In genomic region chr6:159824690-159825089, GRCh38 we compare ENCODE assay signal across 10 cellular contexts. TPM values are rescaled to one million over a fixed set of nuclear protein-coding genes. Genes with fewer than 3 reads are reported as not detected.
DNase-seq lines count a peak whose midpoint lies in the region; ATAC-seq, FAIRE-seq and TF ChIP-seq lines count a peak whose summit lies in the region.
"Not testable (repeated sequence)": the region's sequence is repeated elsewhere in the genome, so short reads cannot be mapped to it uniquely, and the experiment has no call there.
"Had no signal": no experiment of that assay in that cellular context is flagged by ENCODE, and none has a peak within 500 bp of the region (broad histone marks: within the 10 kb centered on the region; RNA-seq: fewer than 3 reads in every experiment).

No MANE protein-coding gene starts in this region.

- DNase-seq in K562 (ENCODE audit: extremely low read depth in 1 of 4, low spot score in 3 of 4); HepG2 (ENCODE audit: low spot score): not testable (repeated sequence)
- DNase-seq in lower lobe of right lung (peak; percentile 4), mesenteric fat pad (ENCODE audit: low spot score) (peak; percentile 39)

- not testable (repeated sequence) for BruUV-seq in K562 (replicated peaks; lab: Mats Ljungman, UMichigan); HepG2 (replicated peaks; lab: Mats Ljungman, UMichigan)

- not testable (repeated sequence) for H4K20me1 ChIP-seq in K562 (replicated peaks; ENCODE audit: control insufficient read depth, insufficient read depth, low read length); HepG2 (ENCODE audit: insufficient read depth, low read length)

- H3K4me3 ChIP-seq in K562; HepG2 (replicated peaks in 1 of 3; ENCODE audit: insufficient read depth in 1 of 3, low read depth in 2 of 3, low read length in 3 of 3); lower lobe of right lung: not testable (repeated sequence)

- TF ChIP-seq POLR2A in K562 (conservative IDR thresholded peaks at IDR 0.05); HepG2 (IDR thresholded peaks at IDR 0.05; ENCODE audit: insufficient read depth in 1 of 2, low read depth in 2 of 2, low read length in 2 of 2): not testable (repeated sequence)

- not testable (repeated sequence) for H3K9ac ChIP-seq in K562 (ENCODE audit: insufficient read depth in 1 of 2, low read depth in 2 of 2, low read length in 2 of 2); HepG2 (ENCODE audit: insufficient read depth, low read depth, low read length)

- H3K36me3 ChIP-seq in K562 (ENCODE audit: control insufficient read depth, insufficient read depth, low read length); HepG2 (replicated peaks in 1 of 2; ENCODE audit: control insufficient read depth in 1 of 2, insufficient read depth in 2 of 2, low read length in 2 of 2); lower lobe of right lung: not testable (repeated sequence)

- not testable (repeated sequence) for TF ChIP-seq EP300 in K562 (IDR thresholded peaks at IDR 0.05; ENCODE audit: low read length); HepG2 (IDR thresholded peaks at IDR 0.05; ENCODE audit: low read depth in 2 of 2, low read length in 2 of 2); HepG2 (CRISPR knock-in tag; IDR thresholded peaks at IDR 0.05; ENCODE audit: borderline replicate concordance)

- H3K79me2 ChIP-seq in K562 (ENCODE audit: control insufficient read depth, insufficient read depth, low read length); HepG2 (ENCODE audit: insufficient read depth, low read length): not testable (repeated sequence)

- POLR2A ChIA-PET in K562 (lab: Yijun Ruan, JAX); HepG2 (lab: Yijun Ruan, JAX): not testable (repeated sequence)

- not testable (repeated sequence) for ATAC-seq in K562, HepG2, lower lobe of right lung

- in situ Hi-C loops in K562 (cut with MboI); HepG2 (cut with HindIII; ENCODE audit: extremely low pct_ligation_motif_present, low pct_unique_long_range_greater_than_20kb): not testable (repeated sequence)

- H2AFZ ChIP-seq in K562 (ENCODE audit: low read depth, low read length); HepG2 (ENCODE audit: low read length): not testable (repeated sequence)

- 5% methylated on average over 9 of the region's 9 CpGs for WGBS in K562 (ENCODE audit: insufficient coverage, low coverage, missing lambda C conversion rate)
- 64% methylated on average over 9 of the region's 9 CpGs for WGBS in HepG2 (ENCODE audit: low lambda C conversion rate)

- H3K27me3 ChIP-seq in K562 (ENCODE audit: control insufficient read depth in 2 of 2, insufficient read depth in 2 of 2, low read length in 2 of 2) (peaks cover 79% of the 10 kb centered on the region in 2 experiments), HepG2 (ENCODE audit: control insufficient read depth in 1 of 2, insufficient read depth in 2 of 2, low read length in 2 of 2) (peaks cover 11 to 63% of the 10 kb centered on the region in 2 experiments)
- H3K27me3 ChIP-seq in lower lobe of right lung (ENCODE audit: low read depth): not testable (repeated sequence)

- H3K4me1 ChIP-seq in K562 (replicated peaks in 1 of 2; ENCODE audit: control insufficient read depth in 2 of 2, insufficient read depth in 2 of 2, low read length in 2 of 2); lower lobe of right lung: not testable (repeated sequence)
- peaks cover 24% of the 10 kb centered on the region for H3K4me1 ChIP-seq in HepG2 (ENCODE audit: insufficient read depth, low read length)

- intact Hi-C loops in K562 (cut with micrococcal nuclease); HepG2 (cut with micrococcal nuclease; ENCODE audit: unreplicated experiment); lower lobe of right lung (cut with DNase I): not testable (repeated sequence)

- CTCF ChIA-PET in K562 (lab: Yijun Ruan, JAX; ENCODE audit: low intra/inter-chr PET ratio): interaction anchor here (0.7 kb wide), 1 partner anchor 21 kb away, joined by 3 read pairs; no protein-coding TSS in a partner anchor
- CTCF ChIA-PET in HepG2 (lab: Yijun Ruan, JAX; ENCODE audit: low intra/inter-chr PET ratio, low total read pairs): not testable (repeated sequence)

- H3K4me2 ChIP-seq in K562 (ENCODE audit: insufficient read depth, low read length); HepG2 (ENCODE audit: low read depth, low read length): not testable (repeated sequence)

- TF ChIP-seq CTCF in K562 (IDR thresholded peaks at IDR 0.05 in 2 of 3, conservative IDR thresholded peaks at IDR 0.05 in 1 of 3; ENCODE audit: insufficient read depth in 2 of 3, low read depth in 1 of 3, low read length in 3 of 3); HepG2 (CRISPR knock-in tag; IDR thresholded peaks at IDR 0.05); lower lobe of right lung (IDR thresholded peaks at IDR 0.05): not testable (repeated sequence)

- not testable (repeated sequence) for TF ChIP-seq RAD21 in K562 (CRISPR knock-in tag; conservative IDR thresholded peaks at IDR 0.05 in 1 of 2, IDR thresholded peaks at IDR 0.05 in 1 of 2); HepG2 (CRISPR knock-in tag; IDR thresholded peaks at IDR 0.05)

- not testable (repeated sequence) for FAIRE-seq in K562 (lab: Jason Lieb, UNC); HepG2 (lab: Jason Lieb, UNC)

- H3K9me3 ChIP-seq in K562 (replicated peaks; ENCODE audit: control insufficient read depth, insufficient read depth, low read depth, low read length); HepG2 (ENCODE audit: low read length); lower lobe of right lung: not testable (repeated sequence)

- not testable (repeated sequence) for H3K27ac ChIP-seq in K562 (ENCODE audit: extremely low read depth, low read depth, low read length); HepG2 (ENCODE audit: extremely low read length, insufficient read depth, low read length); lower lobe of right lung

- H3K9me1 ChIP-seq in K562 (ENCODE audit: control insufficient read depth, insufficient read depth, low read length): not testable (repeated sequence)

RNA-seq across cellular contexts. Expression of gene PNLDC1, which starts 24.6 kb away (rescaled TPM):
- not detected in 2 replicates for total RNA-seq in K562 (2011; cell fraction: chromatin; rRNA removed; ENCODE audit: low replicate concordance)
- not detected in 2 replicates for total RNA-seq in K562 (2011; cell fraction: nucleolus; rRNA removed)
- total RNA-seq in K562 (2011; cell fraction: nucleoplasm; rRNA removed): not detected in 2 replicates
- total RNA-seq in K562 (2014; rRNA removed): not detected in 2 replicates
- total RNA-seq in K562 (2014; rRNA removed; fragmentation: Illumina TruSeq; extraction: Trizol): not detected in 2 replicates
- total RNA-seq in K562 (2015; rRNA removed; fragmentation: Illumina TruSeq; extraction: Trizol): not detected in 2 replicates
- total RNA-seq in K562 (2021): not detected in 2 replicates
- polyA plus RNA-seq in K562 (2011; rRNA removed): not detected in 2 replicates
- polyA plus RNA-seq in K562 (2011; cell fraction: cytosol; rRNA removed): 0.12 TPM in 1 of 2 replicates, not detected in the other
- polyA plus RNA-seq in K562 (2011; cell fraction: nucleus; rRNA removed): not detected in 2 replicates
- polyA plus RNA-seq in K562 (2012): 0.04 and 0.28 TPM in 2 replicates
- not detected in 2 replicates for polyA plus RNA-seq in K562 (2014; fragmentation: Illumina TruSeq; extraction: Trizol)
- not detected for polyA plus RNA-seq in K562 (2014; fragmentation: Nextera tagmentation; extraction: Ambion mirVana)
- polyA plus RNA-seq in K562 (2014; rRNA removed): 0.07 and 0.12 TPM in 2 replicates
- polyA minus RNA-seq in K562 (2011; rRNA and poly(A)+ RNA removed): not detected in 2 replicates
- not detected in 2 replicates for polyA minus RNA-seq in K562 (2011; cell fraction: cytosol; rRNA and poly(A)+ RNA removed)
- polyA minus RNA-seq in K562 (2011; cell fraction: nucleus; rRNA and poly(A)+ RNA removed): not detected in 2 replicates
- not detected in 2 replicates for total RNA-seq in HepG2 (2016; rRNA removed; fragmentation: Illumina TruSeq; extraction: Trizol)
- not detected in 2 replicates for total RNA-seq in HepG2 (2016; cell fraction: cytosol; rRNA removed; fragmentation: Illumina TruSeq; extraction: Trizol; ENCODE audit: low read depth)
- not detected in 2 replicates for total RNA-seq in HepG2 (2016; cell fraction: insoluble cytoplasmic fraction; rRNA removed; fragmentation: Illumina TruSeq; extraction: Trizol)
- not detected in 2 replicates for total RNA-seq in HepG2 (2016; cell fraction: membrane; rRNA removed; fragmentation: Illumina TruSeq; extraction: Trizol)
- not detected in 2 replicates for total RNA-seq in HepG2 (2016; cell fraction: nucleus; rRNA removed; fragmentation: Illumina TruSeq; extraction: Trizol)
- polyA plus RNA-seq in HepG2 (2011; rRNA removed): 0.04 TPM in 1 of 2 replicates, not detected in the other
- polyA plus RNA-seq in HepG2 (2011; cell fraction: cytosol; rRNA removed): not detected in 2 replicates
- polyA plus RNA-seq in HepG2 (2011; cell fraction: nucleus; rRNA removed): 0.07 TPM in 1 of 2 replicates, not detected in the other
- not detected in 2 replicates for polyA plus RNA-seq in HepG2 (2012)
- polyA plus RNA-seq in HepG2 (2016; cell fraction: cytosol; fragmentation: Illumina TruSeq; extraction: Trizol; ENCODE audit: low read depth): 0.07 TPM in 1 of 2 replicates, not detected in the other
- polyA plus RNA-seq in HepG2 (2016; cell fraction: insoluble cytoplasmic fraction; fragmentation: Illumina TruSeq; extraction: Trizol; ENCODE audit: low read depth): not detected in 2 replicates
- polyA plus RNA-seq in HepG2 (2016; cell fraction: membrane; fragmentation: Illumina TruSeq; extraction: Trizol; ENCODE audit: low read depth): not detected in 2 replicates
- not detected in 2 replicates for polyA plus RNA-seq in HepG2 (2016; cell fraction: nucleus; fragmentation: Illumina TruSeq; extraction: Trizol; ENCODE audit: insufficient read depth, low read depth)
- not detected in 2 replicates for polyA minus RNA-seq in HepG2 (2011; rRNA and poly(A)+ RNA removed; ENCODE audit: low replicate concordance)
- polyA minus RNA-seq in HepG2 (2011; cell fraction: cytosol; rRNA and poly(A)+ RNA removed): not detected in 2 replicates
- polyA minus RNA-seq in HepG2 (2011; cell fraction: nucleus; rRNA and poly(A)+ RNA removed): not detected in 2 replicates
- total RNA-seq in lower lobe of right lung: 0.27 TPM
- not detected for total RNA-seq in mesenteric fat pad
- total RNA-seq: A172; CD4-positive, CD25-positive, alpha-beta regulatory T cell; CD8-positive, alpha-beta T cell had no signal
- polyA plus RNA-seq: BJ; CD14-positive monocyte; CD8-positive, alpha-beta memory T cell had no signal

RNA-seq across cellular contexts. Expression of gene MRPL18, which starts 34.4 kb away (rescaled TPM):
- total RNA-seq in K562 (2011; cell fraction: chromatin; rRNA removed; ENCODE audit: low replicate concordance): 16.7 and 22.8 TPM in 2 replicates
- total RNA-seq in K562 (2011; cell fraction: nucleolus; rRNA removed): 19.2 and 19.5 TPM in 2 replicates
- 26.3 and 35.2 TPM in 2 replicates for total RNA-seq in K562 (2011; cell fraction: nucleoplasm; rRNA removed)
- total RNA-seq in K562 (2014; rRNA removed) (182 and 213 TPM in 2 replicates), K562 (2014; rRNA removed; fragmentation: Illumina TruSeq; extraction: Trizol) (176 and 177 TPM in 2 replicates), K562 (2015; rRNA removed; fragmentation: Illumina TruSeq; extraction: Trizol) (181 and 197 TPM in 2 replicates), K562 (2021) (158 and 162 TPM in 2 replicates), HepG2 (2016; rRNA removed; fragmentation: Illumina TruSeq; extraction: Trizol) (176 and 241 TPM in 2 replicates), lower lobe of right lung (47.8 TPM), mesenteric fat pad (59.3 TPM)
- polyA plus RNA-seq in K562 (2011; rRNA removed) (142 and 149 TPM in 2 replicates), K562 (2014; fragmentation: Illumina TruSeq; extraction: Trizol) (175 and 196 TPM in 2 replicates), K562 (2014; fragmentation: Nextera tagmentation; extraction: Ambion mirVana) (100 to 1,000 TPM; 395 to 456 TPM), K562 (2014; rRNA removed) (220 and 256 TPM in 2 replicates), HepG2 (2011; rRNA removed) (74.2 and 85.6 TPM in 2 replicates)
- 83.2 and 101 TPM in 2 replicates for polyA plus RNA-seq in K562 (2011; cell fraction: cytosol; rRNA removed)
- 56.0 and 76.4 TPM in 2 replicates for polyA plus RNA-seq in K562 (2011; cell fraction: nucleus; rRNA removed)
- 136 and 193 TPM in 2 replicates for polyA plus RNA-seq in K562 (2012)
- polyA minus RNA-seq in K562 (2011; rRNA and poly(A)+ RNA removed): 64.8 and 70.6 TPM in 2 replicates
- polyA minus RNA-seq in K562 (2011; cell fraction: cytosol; rRNA and poly(A)+ RNA removed): 28.2 and 34.9 TPM in 2 replicates
- 13.5 and 23.9 TPM in 2 replicates for polyA minus RNA-seq in K562 (2011; cell fraction: nucleus; rRNA and poly(A)+ RNA removed)
- total RNA-seq in HepG2 (2016; cell fraction: cytosol; rRNA removed; fragmentation: Illumina TruSeq; extraction: Trizol; ENCODE audit: low read depth): 87.3 and 95.0 TPM in 2 replicates
- total RNA-seq in HepG2 (2016; cell fraction: insoluble cytoplasmic fraction; rRNA removed; fragmentation: Illumina TruSeq; extraction: Trizol): 183 and 249 TPM in 2 replicates
- 132 TPM in 2 replicates for total RNA-seq in HepG2 (2016; cell fraction: membrane; rRNA removed; fragmentation: Illumina TruSeq; extraction: Trizol)
- 62.7 and 70.4 TPM in 2 replicates for total RNA-seq in HepG2 (2016; cell fraction: nucleus; rRNA removed; fragmentation: Illumina TruSeq; extraction: Trizol)
- polyA plus RNA-seq in HepG2 (2011; cell fraction: cytosol; rRNA removed): 65.6 and 79.0 TPM in 2 replicates
- polyA plus RNA-seq in HepG2 (2011; cell fraction: nucleus; rRNA removed): 20.8 and 28.8 TPM in 2 replicates
- polyA plus RNA-seq in HepG2 (2012): 63.5 and 72.2 TPM in 2 replicates
- polyA plus RNA-seq in HepG2 (2016; cell fraction: cytosol; fragmentation: Illumina TruSeq; extraction: Trizol; ENCODE audit: low read depth): 85.1 and 96.0 TPM in 2 replicates
- 291 and 300 TPM in 2 replicates for polyA plus RNA-seq in HepG2 (2016; cell fraction: insoluble cytoplasmic fraction; fragmentation: Illumina TruSeq; extraction: Trizol; ENCODE audit: low read depth)
- polyA plus RNA-seq in HepG2 (2016; cell fraction: membrane; fragmentation: Illumina TruSeq; extraction: Trizol; ENCODE audit: low read depth): 120 and 134 TPM in 2 replicates
- polyA plus RNA-seq in HepG2 (2016; cell fraction: nucleus; fragmentation: Illumina TruSeq; extraction: Trizol; ENCODE audit: insufficient read depth, low read depth): 124 and 125 TPM in 2 replicates
- 34.2 and 40.9 TPM in 2 replicates for polyA minus RNA-seq in HepG2 (2011; rRNA and poly(A)+ RNA removed; ENCODE audit: low replicate concordance)
- 21.3 and 22.0 TPM in 2 replicates for polyA minus RNA-seq in HepG2 (2011; cell fraction: cytosol; rRNA and poly(A)+ RNA removed)
- 17.4 and 18.3 TPM in 2 replicates for polyA minus RNA-seq in HepG2 (2011; cell fraction: nucleus; rRNA and poly(A)+ RNA removed)

RNA-seq across cellular contexts. Expression of gene TCP1, which starts 35.3 kb away (rescaled TPM):
- total RNA-seq in K562 (2011; cell fraction: chromatin; rRNA removed; ENCODE audit: low replicate concordance): 417 and 829 TPM in 2 replicates
- 282 and 299 TPM in 2 replicates for total RNA-seq in K562 (2011; cell fraction: nucleolus; rRNA removed)
- total RNA-seq in K562 (2011; cell fraction: nucleoplasm; rRNA removed): 449 and 476 TPM in 2 replicates
- 515 and 618 TPM in 2 replicates for total RNA-seq in K562 (2014; rRNA removed)
- total RNA-seq in K562 (2014; rRNA removed; fragmentation: Illumina TruSeq; extraction: Trizol): 801 and 895 TPM in 2 replicates
- 711 and 732 TPM in 2 replicates for total RNA-seq in K562 (2015; rRNA removed; fragmentation: Illumina TruSeq; extraction: Trizol)
- total RNA-seq in K562 (2021): 627 and 658 TPM in 2 replicates
- polyA plus RNA-seq in K562 (2011; rRNA removed): 276 and 332 TPM in 2 replicates
- 190 and 209 TPM in 2 replicates for polyA plus RNA-seq in K562 (2011; cell fraction: cytosol; rRNA removed)
- 340 and 385 TPM in 2 replicates for polyA plus RNA-seq in K562 (2011; cell fraction: nucleus; rRNA removed)
- polyA plus RNA-seq in K562 (2012): 349 and 560 TPM in 2 replicates
- polyA plus RNA-seq in K562 (2014; fragmentation: Illumina TruSeq; extraction: Trizol): 575 and 659 TPM in 2 replicates
- 100 to 1,000 TPM; 475 to 645 TPM for polyA plus RNA-seq in K562 (2014; fragmentation: Nextera tagmentation; extraction: Ambion mirVana)
- polyA plus RNA-seq in K562 (2014; rRNA removed): 311 and 331 TPM in 2 replicates
- polyA minus RNA-seq in K562 (2011; rRNA and poly(A)+ RNA removed): 971 and 1,025 TPM in 2 replicates
- polyA minus RNA-seq in K562 (2011; cell fraction: cytosol; rRNA and poly(A)+ RNA removed): 585 and 708 TPM in 2 replicates
- 302 and 460 TPM in 2 replicates for polyA minus RNA-seq in K562 (2011; cell fraction: nucleus; rRNA and poly(A)+ RNA removed)
- total RNA-seq in HepG2 (2016; rRNA removed; fragmentation: Illumina TruSeq; extraction: Trizol): 553 and 677 TPM in 2 replicates
- total RNA-seq in HepG2 (2016; cell fraction: cytosol; rRNA removed; fragmentation: Illumina TruSeq; extraction: Trizol; ENCODE audit: low read depth): 167 and 195 TPM in 2 replicates
- total RNA-seq in HepG2 (2016; cell fraction: insoluble cytoplasmic fraction; rRNA removed; fragmentation: Illumina TruSeq; extraction: Trizol): 558 and 662 TPM in 2 replicates
- 368 and 445 TPM in 2 replicates for total RNA-seq in HepG2 (2016; cell fraction: membrane; rRNA removed; fragmentation: Illumina TruSeq; extraction: Trizol)
- total RNA-seq in HepG2 (2016; cell fraction: nucleus; rRNA removed; fragmentation: Illumina TruSeq; extraction: Trizol): 262 and 285 TPM in 2 replicates
- polyA plus RNA-seq in HepG2 (2011; rRNA removed): 102 and 116 TPM in 2 replicates
- polyA plus RNA-seq in HepG2 (2011; cell fraction: cytosol; rRNA removed): 99.2 and 105 TPM in 2 replicates
- 138 and 159 TPM in 2 replicates for polyA plus RNA-seq in HepG2 (2011; cell fraction: nucleus; rRNA removed)
- polyA plus RNA-seq in HepG2 (2012): 242 and 252 TPM in 2 replicates
- polyA plus RNA-seq in HepG2 (2016; cell fraction: cytosol; fragmentation: Illumina TruSeq; extraction: Trizol; ENCODE audit: low read depth): 157 and 173 TPM in 2 replicates
- 584 and 596 TPM in 2 replicates for polyA plus RNA-seq in HepG2 (2016; cell fraction: insoluble cytoplasmic fraction; fragmentation: Illumina TruSeq; extraction: Trizol; ENCODE audit: low read depth)
- 236 and 293 TPM in 2 replicates for polyA plus RNA-seq in HepG2 (2016; cell fraction: membrane; fragmentation: Illumina TruSeq; extraction: Trizol; ENCODE audit: low read depth)
- 406 and 459 TPM in 2 replicates for polyA plus RNA-seq in HepG2 (2016; cell fraction: nucleus; fragmentation: Illumina TruSeq; extraction: Trizol; ENCODE audit: insufficient read depth, low read depth)
- 138 and 285 TPM in 2 replicates for polyA minus RNA-seq in HepG2 (2011; rRNA and poly(A)+ RNA removed; ENCODE audit: low replicate concordance)
- 242 and 244 TPM in 2 replicates for polyA minus RNA-seq in HepG2 (2011; cell fraction: cytosol; rRNA and poly(A)+ RNA removed)
- polyA minus RNA-seq in HepG2 (2011; cell fraction: nucleus; rRNA and poly(A)+ RNA removed): 245 and 282 TPM in 2 replicates
- total RNA-seq in lower lobe of right lung: 112 TPM
- total RNA-seq in mesenteric fat pad: 170 TPM
